ENCODE assay signal across 10 cellular contexts in genomic region chr16:48499822-48500440, GRCh38.
DNase-seq lines count a peak whose midpoint lies in the region; ATAC-seq and TF ChIP-seq lines count a peak whose summit lies in the region.
"Had no signal": no experiment of that assay in that cellular context is flagged by ENCODE, and none has a peak within 500 bp of the region (broad histone marks: within the 10 kb centered on the region; RNA-seq: fewer than 3 reads in every experiment).

No MANE protein-coding gene starts in this region.

- H3K4me3 ChIP-seq in GM23248: no peak overlapping the region
- H3K4me3 ChIP-seq in skin epidermis: no peak overlapping the region

- H3K9me2 ChIP-seq in GM23248 (ENCODE audit: insufficient read depth): no peaks in the 10 kb centered on the region

- H4K20me1 ChIP-seq in GM23248 (ENCODE audit: insufficient read depth): no peaks in the 10 kb centered on the region

- peak; percentile 81 for ATAC-seq in left ventricle myocardium superior
- ATAC-seq in GM18858 (IDR thresholded peaks at IDR 0.05; ENCODE audit: unreplicated experiment): no peak

- intact Hi-C loops in left ventricle myocardium superior (cut with micrococcal nuclease): no loop called here

- in situ Hi-C loops in GM23248 (cut with MboI): no loop called here

- peak overlapping the region; percentile 21 for H3K4me2 ChIP-seq in GM23248 (ENCODE audit: unreplicated experiment)

- TF ChIP-seq CTCF in VCaP (conservative IDR thresholded peaks at IDR 0.05): no peak

- peak overlapping the region; percentile 40 for H2AFZ ChIP-seq in GM23248

- no peaks in the 10 kb centered on the region for H3K79me2 ChIP-seq in GM23248 (ENCODE audit: insufficient read depth)

- DNase-seq in GM23248: peak; percentile 86
- DNase-seq in left ventricle myocardium superior: no peak
- no peak for DNase-seq in SW480 (ENCODE audit: low spot score)
- no peak for DNase-seq in NCI-H2107 (lab: John Stamatoyannopoulos, UW)
- no peak for DNase-seq in OCI-M2 (lab: John Stamatoyannopoulos, UW; ENCODE audit: unreplicated experiment)
- DNase-seq: central memory CD4-positive, alpha-beta T cell; NK-92 treated with Interleukin-12 subunit alpha and Interleukin-12 subunit beta, amount 100 ng/mL, for 24 hours had no signal

- H3F3A ChIP-seq in GM23248 (ENCODE audit: insufficient read depth): peaks cover 14% of the 10 kb centered on the region

- no peaks in the 10 kb centered on the region for H3K27me3 ChIP-seq in GM23248 (replicated peaks; ENCODE audit: insufficient read depth)

- H3K4me1 ChIP-seq in GM23248 (ENCODE audit: insufficient read depth): peaks cover 26% of the 10 kb centered on the region

- peak overlapping the region; percentile 36; the same call in 1 of the 2 replicates for H3K9ac ChIP-seq in GM23248

- H3K9me3 ChIP-seq in GM23248 (ENCODE audit: low read depth): no peaks in the 10 kb centered on the region

- H3K36me3 ChIP-seq in GM23248 (ENCODE audit: low read depth): no peaks in the 10 kb centered on the region

- peak overlapping the region; percentile 51 for H3K27ac ChIP-seq in GM23248
- peak overlapping the region; percentile 82 for H3K27ac ChIP-seq in VCaP
- H3K27ac ChIP-seq in skin epidermis: peak overlapping the region in 18 of 21 experiments; percentile 1 to 77 (median 49)

- 1 to 3% methylated on average over 3 of the region's 3 CpGs for WGBS in GM23248 (ENCODE audit: low coverage in 1 of 2, low lambda C conversion rate in 2 of 2, missing lambda C conversion rate in 2 of 2), 2 experiments
